Comparison of ENCODE assay signal across 9 cellular contexts in genomic region chr11:94885133-94885532, GRCh38.
A peak's percentile ranks its signal among the peaks of the same experiment; 100 is the strongest.
DNase-seq lines count a peak whose midpoint lies in the region; ATAC-seq, FAIRE-seq and TF ChIP-seq lines count a peak whose summit lies in the region.
"Had no signal": no experiment of that assay in that cellular context is flagged by ENCODE, and none has a peak within 500 bp of the region (broad histone marks: within the 10 kb centered on the region; RNA-seq: fewer than 3 reads in every experiment).

No MANE protein-coding gene starts in this region.

- no peak for TF ChIP-seq POLR2A in GM12891 (IDR thresholded peaks at IDR 0.05; ENCODE audit: low read depth, low read length)

- no peak overlapping the region for H3K27ac Mint-ChIP-seq in activated naive CD4-positive, alpha-beta T cell treated with anti-CD3 and anti-CD28 coated beads for 36 hours
- no peak overlapping the region for H3K27ac Mint-ChIP-seq in mesothelial cell of epicardium

- no peaks in the 10 kb centered on the region for H3K36me3 Mint-ChIP-seq in activated naive CD4-positive, alpha-beta T cell treated with anti-CD3 and anti-CD28 coated beads for 36 hours (ENCODE audit: low read depth)
- peaks cover 39% of the 10 kb centered on the region for H3K36me3 Mint-ChIP-seq in mesothelial cell of epicardium

- DNase-seq in GM12891 (ENCODE audit: insufficient read length, low spot score) (no peak), H4 (ENCODE audit: low spot score) (peak; percentile 87), KBM-7 (peak; percentile 10), ecto neural progenitor cell (ENCODE audit: low spot score) (no peak), pons (ENCODE audit: low spot score) (no peak), mesothelial cell of epicardium (ENCODE audit: low spot score in 2 of 2, unreplicated experiment in 2 of 2) (no peak)
- no peak for DNase-seq in activated naive CD4-positive, alpha-beta T cell treated with anti-CD3 and anti-CD28 coated beads for 36 hours
- DNase-seq: activated gamma-delta T cell had no signal

- no peaks in the 10 kb centered on the region for H3K4me1 Mint-ChIP-seq in activated naive CD4-positive, alpha-beta T cell treated with anti-CD3 and anti-CD28 coated beads for 36 hours (ENCODE audit: low read depth)
- H3K4me1 Mint-ChIP-seq in mesothelial cell of epicardium: no peaks in the 10 kb centered on the region

- peaks cover 10% of the 10 kb centered on the region for H3K9me3 Mint-ChIP-seq in activated naive CD4-positive, alpha-beta T cell treated with anti-CD3 and anti-CD28 coated beads for 36 hours
- H3K9me3 Mint-ChIP-seq in mesothelial cell of epicardium: peaks cover 23% of the 10 kb centered on the region

- intact Hi-C loops in activated naive CD4-positive, alpha-beta T cell treated with anti-CD3 and anti-CD28 coated beads for 36 hours (cut with micrococcal nuclease): no loop called here

- H3K4me3 Mint-ChIP-seq in activated naive CD4-positive, alpha-beta T cell treated with anti-CD3 and anti-CD28 coated beads for 36 hours: no peak overlapping the region
- H3K4me3 Mint-ChIP-seq in mesothelial cell of epicardium: no peak overlapping the region

- FAIRE-seq in GM12891 (lab: Jason Lieb, UNC): peak; percentile 84

- H3K27me3 Mint-ChIP-seq in activated naive CD4-positive, alpha-beta T cell treated with anti-CD3 and anti-CD28 coated beads for 36 hours (ENCODE audit: low read depth): no peaks in the 10 kb centered on the region
- H3K27me3 Mint-ChIP-seq in mesothelial cell of epicardium (ENCODE audit: low read depth): no peaks in the 10 kb centered on the region

- no peak for TF ChIP-seq CTCF in mesothelial cell of epicardium (IDR thresholded peaks at IDR 0.05; ENCODE audit: unreplicated experiment)

- in situ Hi-C loops in KBM-7 (cut with MboI; ENCODE audit: low pct_unique_long_range_greater_than_20kb, low sequenced_read_pairs): loop anchor here (25.0 kb wide), 1 partner anchor 273 kb away; no protein-coding TSS in a partner anchor

- CTCF ChIA-PET in activated naive CD4-positive, alpha-beta T cell treated with anti-CD3 and anti-CD28 coated beads for 36 hours (lab: Charles Lee): interaction anchor here (2.2 kb wide), 1 partner anchor 13 kb away, joined by 10 read pairs; no protein-coding TSS in a partner anchor

- ATAC-seq in esophagus mucosa: peak; percentile 70

TF ChIP-seq in GM12891, 5 proteins besides CTCF, POLR2A, EP300 and RAD21:
- TF ChIP-seq POU2F2 (IDR thresholded peaks at IDR 0.05; ENCODE audit: low read depth, low read length) (no peak), PAX5 (IDR thresholded peaks at IDR 0.05; ENCODE audit: insufficient read depth, low read length, severe bottlenecking) (peak; percentile 24), TAF1 (IDR thresholded peaks at IDR 0.05; ENCODE audit: low read depth, low read length) (no peak)

Comparison
In these comparisons a context has a peak if more than half of its experiments do, and no peak if none do; other contexts are left out.
1. DNase-seq: peak in H4 (single experiment) and KBM-7 (single experiment); none in GM12891 (single experiment), ecto neural progenitor cell (single experiment), activated naive CD4-positive, alpha-beta T cell treated with anti-CD3 and anti-CD28 coated beads for 36 hours (single experiment), pons (single experiment) and mesothelial cell of epicardium (0 of 2).